In the genomic region with DNA sequence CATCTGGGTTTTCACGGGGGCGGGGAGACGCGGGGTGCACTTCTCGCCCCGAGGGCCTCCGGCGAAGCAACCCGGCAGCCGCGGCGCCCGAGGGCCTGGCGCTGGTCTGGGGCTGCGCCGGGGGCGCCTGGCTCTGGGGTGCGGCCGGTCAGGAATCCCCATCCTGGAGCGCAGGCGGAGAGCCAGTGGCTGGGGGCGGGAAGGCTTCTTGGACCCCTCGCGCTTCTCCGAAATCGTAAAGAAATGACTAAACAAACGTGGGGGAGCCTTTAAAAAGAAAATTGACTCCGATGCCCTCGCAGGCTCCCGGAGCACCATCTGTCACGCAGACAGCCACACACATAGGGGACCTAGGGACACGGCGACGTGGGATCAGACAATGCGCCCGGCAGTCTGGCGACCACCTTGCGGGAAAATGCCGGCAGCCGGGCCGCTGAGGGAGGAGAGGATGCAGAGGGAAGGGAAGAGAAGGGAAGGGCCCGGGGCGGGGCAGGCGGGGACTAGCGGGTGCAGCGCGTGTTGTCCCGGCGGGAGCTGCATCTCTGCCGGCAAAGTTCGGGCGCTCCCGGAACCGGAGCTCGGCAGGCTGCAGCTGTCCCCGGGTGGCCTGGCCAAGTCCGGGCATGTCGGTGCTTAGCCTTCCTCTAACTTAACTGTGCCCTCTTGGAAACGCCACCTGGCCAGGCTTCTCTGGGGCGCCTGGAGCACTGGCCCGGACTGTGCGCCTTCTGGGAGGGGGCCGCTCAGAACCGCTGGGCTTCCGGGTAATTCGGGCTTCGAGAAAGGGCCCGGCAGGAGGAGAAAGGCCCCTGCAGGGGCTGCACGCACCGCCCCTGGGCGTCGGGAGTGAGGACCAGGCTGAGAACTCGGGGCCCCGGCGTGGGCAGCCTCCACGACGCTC, we compare ENCODE assay signal across 1 cellular context.
TF ChIP-seq lines count a peak whose summit lies in the region.

No MANE protein-coding gene starts in this region.

TF ChIP-seq in IMR-90, 13 proteins besides CTCF, POLR2A, EP300 and RAD21 (continued from another document):
- TF ChIP-seq, protein P1, sequence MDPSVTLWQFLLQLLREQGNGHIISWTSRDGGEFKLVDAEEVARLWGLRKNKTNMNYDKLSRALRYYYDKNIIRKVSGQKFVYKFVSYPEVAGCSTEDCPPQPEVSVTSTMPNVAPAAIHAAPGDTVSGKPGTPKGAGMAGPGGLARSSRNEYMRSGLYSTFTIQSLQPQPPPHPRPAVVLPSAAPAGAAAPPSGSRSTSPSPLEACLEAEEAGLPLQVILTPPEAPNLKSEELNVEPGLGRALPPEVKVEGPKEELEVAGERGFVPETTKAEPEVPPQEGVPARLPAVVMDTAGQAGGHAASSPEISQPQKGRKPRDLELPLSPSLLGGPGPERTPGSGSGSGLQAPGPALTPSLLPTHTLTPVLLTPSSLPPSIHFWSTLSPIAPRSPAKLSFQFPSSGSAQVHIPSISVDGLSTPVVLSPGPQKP (IDR thresholded peaks at IDR 0.05; ENCODE audit: borderline replicate concordance, low read depth, low read length) = no peak
- no peak for TF ChIP-seq BHLHE40 (IDR thresholded peaks at IDR 0.05; ENCODE audit: low read depth, low read length)
- no peak for TF ChIP-seq RCOR1 (IDR thresholded peaks at IDR 0.05; ENCODE audit: insufficient replicate concordance, low read length)
- no peak for TF ChIP-seq CEBPB (IDR thresholded peaks at IDR 0.05; ENCODE audit: low read depth, low read length)
